ENCODE assay signal across 1 cellular context in genomic region chr13:99296270-99296865, GRCh38.
TF ChIP-seq lines count a peak whose summit lies in the region.

No MANE protein-coding gene starts in this region.

TF ChIP-seq in GM12878, 131 proteins besides CTCF, POLR2A, EP300 and RAD21 (continued from another document):
- TF ChIP-seq ATF2 (IDR thresholded peaks at IDR 0.05; ENCODE audit: low read length) (peak; percentile 85), FOXM1 (IDR thresholded peaks at IDR 0.05; ENCODE audit: low read depth, low read length) (peak; percentile 76), ZNF622 (IDR thresholded peaks at IDR 0.05) (no peak), SMARCA5 (IDR thresholded peaks at IDR 0.05) (no peak), CREM (IDR thresholded peaks at IDR 0.05; ENCODE audit: low read depth) (peak; percentile 49; the same call in 1 of the 2 replicates), SIN3A (IDR thresholded peaks at IDR 0.05; ENCODE audit: low read depth, low read length) (no peak), SUPT20H (IDR thresholded peaks at IDR 0.05; ENCODE audit: borderline replicate concordance, control insufficient read depth, low read depth, low read length) (no peak), MTA3 (IDR thresholded peaks at IDR 0.05; ENCODE audit: borderline replicate concordance, low read length) (peak; percentile 78), NFIC (IDR thresholded peaks at IDR 0.05; ENCODE audit: low read depth, low read length) (peak; percentile 92), MLLT1 (IDR thresholded peaks at IDR 0.05) (peak; percentile 58; the same call in 1 of the 2 replicates), TCF7 (IDR thresholded peaks at IDR 0.05; ENCODE audit: borderline replicate concordance) (0 out of 2 replicates have a peak, but pooled peaks have one; percentile 33), ZBTB11 (CRISPR knock-in tag; IDR thresholded peaks at IDR 0.05) (no peak), ZNF24 (IDR thresholded peaks at IDR 0.05) (peak; percentile 47; the same call in 1 of the 2 replicates), BCL11A (IDR thresholded peaks at IDR 0.05; ENCODE audit: low read depth, low read length) (no peak), POLR2AphosphoS2 (IDR thresholded peaks at IDR 0.05; ENCODE audit: low read depth, low read length) (0 out of 2 replicates have a peak, but pooled peaks have one; percentile 22), IKZF2 (IDR thresholded peaks at IDR 0.05) (peak in 1 of 2 experiments; percentile 32; a peak in 2 of 4 replicates), NFXL1 (IDR thresholded peaks at IDR 0.05; ENCODE audit: borderline replicate concordance) (no peak), ZSCAN29 (IDR thresholded peaks at IDR 0.05) (no peak), ZBED1 (IDR thresholded peaks at IDR 0.05; ENCODE audit: borderline replicate concordance) (no peak; the same call in 1 of the 2 replicates)
- TF ChIP-seq, protein P1, sequence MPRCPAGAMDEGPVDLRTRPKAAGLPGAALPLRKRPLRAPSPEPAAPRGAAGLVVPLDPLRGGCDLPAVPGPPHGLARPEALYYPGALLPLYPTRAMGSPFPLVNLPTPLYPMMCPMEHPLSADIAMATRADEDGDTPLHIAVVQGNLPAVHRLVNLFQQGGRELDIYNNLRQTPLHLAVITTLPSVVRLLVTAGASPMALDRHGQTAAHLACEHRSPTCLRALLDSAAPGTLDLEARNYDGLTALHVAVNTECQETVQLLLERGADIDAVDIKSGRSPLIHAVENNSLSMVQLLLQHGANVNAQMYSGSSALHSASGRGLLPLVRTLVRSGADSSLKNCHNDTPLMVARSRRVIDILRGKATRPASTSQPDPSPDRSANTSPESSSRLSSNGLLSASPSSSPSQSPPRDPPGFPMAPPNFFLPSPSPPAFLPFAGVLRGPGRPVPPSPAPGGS (IDR thresholded peaks at IDR 0.05; ENCODE audit: borderline replicate concordance, insufficient read depth, low read depth, low read length, poor library complexity, severe bottlenecking), result peak; percentile 63
- TF ChIP-seq, protein P2, sequence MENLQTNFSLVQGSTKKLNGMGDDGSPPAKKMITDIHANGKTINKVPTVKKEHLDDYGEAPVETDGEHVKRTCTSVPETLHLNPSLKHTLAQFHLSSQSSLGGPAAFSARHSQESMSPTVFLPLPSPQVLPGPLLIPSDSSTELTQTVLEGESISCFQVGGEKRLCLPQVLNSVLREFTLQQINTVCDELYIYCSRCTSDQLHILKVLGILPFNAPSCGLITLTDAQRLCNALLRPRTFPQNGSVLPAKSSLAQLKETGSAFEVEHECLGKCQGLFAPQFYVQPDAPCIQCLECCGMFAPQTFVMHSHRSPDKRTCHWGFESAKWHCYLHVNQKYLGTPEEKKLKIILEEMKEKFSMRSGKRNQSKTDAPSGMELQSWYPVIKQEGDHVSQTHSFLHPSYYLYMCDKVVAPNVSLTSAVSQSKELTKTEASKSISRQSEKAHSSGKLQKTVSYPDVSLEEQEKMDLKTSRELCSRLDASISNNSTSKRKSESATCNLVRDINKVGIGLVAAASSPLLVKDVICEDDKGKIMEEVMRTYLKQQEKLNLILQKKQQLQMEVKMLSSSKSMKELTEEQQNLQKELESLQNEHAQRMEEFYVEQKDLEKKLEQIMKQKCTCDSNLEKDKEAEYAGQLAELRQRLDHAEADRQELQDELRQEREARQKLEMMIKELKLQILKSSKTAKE (IDR thresholded peaks at IDR 0.05; ENCODE audit: low read depth, poor library complexity, severe bottlenecking), result peak; percentile 62
- TF ChIP-seq, protein P3, sequence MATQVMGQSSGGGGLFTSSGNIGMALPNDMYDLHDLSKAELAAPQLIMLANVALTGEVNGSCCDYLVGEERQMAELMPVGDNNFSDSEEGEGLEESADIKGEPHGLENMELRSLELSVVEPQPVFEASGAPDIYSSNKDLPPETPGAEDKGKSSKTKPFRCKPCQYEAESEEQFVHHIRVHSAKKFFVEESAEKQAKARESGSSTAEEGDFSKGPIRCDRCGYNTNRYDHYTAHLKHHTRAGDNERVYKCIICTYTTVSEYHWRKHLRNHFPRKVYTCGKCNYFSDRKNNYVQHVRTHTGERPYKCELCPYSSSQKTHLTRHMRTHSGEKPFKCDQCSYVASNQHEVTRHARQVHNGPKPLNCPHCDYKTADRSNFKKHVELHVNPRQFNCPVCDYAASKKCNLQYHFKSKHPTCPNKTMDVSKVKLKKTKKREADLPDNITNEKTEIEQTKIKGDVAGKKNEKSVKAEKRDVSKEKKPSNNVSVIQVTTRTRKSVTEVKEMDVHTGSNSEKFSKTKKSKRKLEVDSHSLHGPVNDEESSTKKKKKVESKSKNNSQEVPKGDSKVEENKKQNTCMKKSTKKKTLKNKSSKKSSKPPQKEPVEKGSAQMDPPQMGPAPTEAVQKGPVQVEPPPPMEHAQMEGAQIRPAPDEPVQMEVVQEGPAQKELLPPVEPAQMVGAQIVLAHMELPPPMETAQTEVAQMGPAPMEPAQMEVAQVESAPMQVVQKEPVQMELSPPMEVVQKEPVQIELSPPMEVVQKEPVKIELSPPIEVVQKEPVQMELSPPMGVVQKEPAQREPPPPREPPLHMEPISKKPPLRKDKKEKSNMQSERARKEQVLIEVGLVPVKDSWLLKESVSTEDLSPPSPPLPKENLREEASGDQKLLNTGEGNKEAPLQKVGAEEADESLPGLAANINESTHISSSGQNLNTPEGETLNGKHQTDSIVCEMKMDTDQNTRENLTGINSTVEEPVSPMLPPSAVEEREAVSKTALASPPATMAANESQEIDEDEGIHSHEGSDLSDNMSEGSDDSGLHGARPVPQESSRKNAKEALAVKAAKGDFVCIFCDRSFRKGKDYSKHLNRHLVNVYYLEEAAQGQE (IDR thresholded peaks at IDR 0.05; ENCODE audit: low read depth, low read length), result no peak
- TF ChIP-seq, protein P4, sequence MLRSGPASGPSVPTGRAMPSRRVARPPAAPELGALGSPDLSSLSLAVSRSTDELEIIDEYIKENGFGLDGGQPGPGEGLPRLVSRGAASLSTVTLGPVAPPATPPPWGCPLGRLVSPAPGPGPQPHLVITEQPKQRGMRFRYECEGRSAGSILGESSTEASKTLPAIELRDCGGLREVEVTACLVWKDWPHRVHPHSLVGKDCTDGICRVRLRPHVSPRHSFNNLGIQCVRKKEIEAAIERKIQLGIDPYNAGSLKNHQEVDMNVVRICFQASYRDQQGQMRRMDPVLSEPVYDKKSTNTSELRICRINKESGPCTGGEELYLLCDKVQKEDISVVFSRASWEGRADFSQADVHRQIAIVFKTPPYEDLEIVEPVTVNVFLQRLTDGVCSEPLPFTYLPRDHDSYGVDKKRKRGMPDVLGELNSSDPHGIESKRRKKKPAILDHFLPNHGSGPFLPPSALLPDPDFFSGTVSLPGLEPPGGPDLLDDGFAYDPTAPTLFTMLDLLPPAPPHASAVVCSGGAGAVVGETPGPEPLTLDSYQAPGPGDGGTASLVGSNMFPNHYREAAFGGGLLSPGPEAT (IDR thresholded peaks at IDR 0.05; ENCODE audit: low read depth), result peak; percentile 48
- TF ChIP-seq, protein P5, sequence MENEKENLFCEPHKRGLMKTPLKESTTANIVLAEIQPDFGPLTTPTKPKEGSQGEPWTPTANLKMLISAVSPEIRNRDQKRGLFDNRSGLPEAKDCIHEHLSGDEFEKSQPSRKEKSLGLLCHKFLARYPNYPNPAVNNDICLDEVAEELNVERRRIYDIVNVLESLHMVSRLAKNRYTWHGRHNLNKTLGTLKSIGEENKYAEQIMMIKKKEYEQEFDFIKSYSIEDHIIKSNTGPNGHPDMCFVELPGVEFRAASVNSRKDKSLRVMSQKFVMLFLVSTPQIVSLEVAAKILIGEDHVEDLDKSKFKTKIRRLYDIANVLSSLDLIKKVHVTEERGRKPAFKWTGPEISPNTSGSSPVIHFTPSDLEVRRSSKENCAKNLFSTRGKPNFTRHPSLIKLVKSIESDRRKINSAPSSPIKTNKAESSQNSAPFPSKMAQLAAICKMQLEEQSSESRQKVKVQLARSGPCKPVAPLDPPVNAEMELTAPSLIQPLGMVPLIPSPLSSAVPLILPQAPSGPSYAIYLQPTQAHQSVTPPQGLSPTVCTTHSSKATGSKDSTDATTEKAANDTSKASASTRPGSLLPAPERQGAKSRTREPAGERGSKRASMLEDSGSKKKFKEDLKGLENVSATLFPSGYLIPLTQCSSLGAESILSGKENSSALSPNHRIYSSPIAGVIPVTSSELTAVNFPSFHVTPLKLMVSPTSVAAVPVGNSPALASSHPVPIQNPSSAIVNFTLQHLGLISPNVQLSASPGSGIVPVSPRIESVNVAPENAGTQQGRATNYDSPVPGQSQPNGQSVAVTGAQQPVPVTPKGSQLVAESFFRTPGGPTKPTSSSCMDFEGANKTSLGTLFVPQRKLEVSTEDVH (IDR thresholded peaks at IDR 0.05; ENCODE audit: low read depth, partially characterized antibody), result no peak
- TF ChIP-seq, protein P6, sequence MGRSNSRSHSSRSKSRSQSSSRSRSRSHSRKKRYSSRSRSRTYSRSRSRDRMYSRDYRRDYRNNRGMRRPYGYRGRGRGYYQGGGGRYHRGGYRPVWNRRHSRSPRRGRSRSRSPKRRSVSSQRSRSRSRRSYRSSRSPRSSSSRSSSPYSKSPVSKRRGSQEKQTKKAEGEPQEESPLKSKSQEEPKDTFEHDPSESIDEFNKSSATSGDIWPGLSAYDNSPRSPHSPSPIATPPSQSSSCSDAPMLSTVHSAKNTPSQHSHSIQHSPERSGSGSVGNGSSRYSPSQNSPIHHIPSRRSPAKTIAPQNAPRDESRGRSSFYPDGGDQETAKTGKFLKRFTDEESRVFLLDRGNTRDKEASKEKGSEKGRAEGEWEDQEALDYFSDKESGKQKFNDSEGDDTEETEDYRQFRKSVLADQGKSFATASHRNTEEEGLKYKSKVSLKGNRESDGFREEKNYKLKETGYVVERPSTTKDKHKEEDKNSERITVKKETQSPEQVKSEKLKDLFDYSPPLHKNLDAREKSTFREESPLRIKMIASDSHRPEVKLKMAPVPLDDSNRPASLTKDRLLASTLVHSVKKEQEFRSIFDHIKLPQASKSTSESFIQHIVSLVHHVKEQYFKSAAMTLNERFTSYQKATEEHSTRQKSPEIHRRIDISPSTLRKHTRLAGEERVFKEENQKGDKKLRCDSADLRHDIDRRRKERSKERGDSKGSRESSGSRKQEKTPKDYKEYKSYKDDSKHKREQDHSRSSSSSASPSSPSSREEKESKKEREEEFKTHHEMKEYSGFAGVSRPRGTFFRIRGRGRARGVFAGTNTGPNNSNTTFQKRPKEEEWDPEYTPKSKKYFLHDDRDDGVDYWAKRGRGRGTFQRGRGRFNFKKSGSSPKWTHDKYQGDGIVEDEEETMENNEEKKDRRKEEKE (IDR thresholded peaks at IDR 0.05), result no peak
